14 cellular contexts compared by ENCODE assay signal in the genomic region with DNA sequence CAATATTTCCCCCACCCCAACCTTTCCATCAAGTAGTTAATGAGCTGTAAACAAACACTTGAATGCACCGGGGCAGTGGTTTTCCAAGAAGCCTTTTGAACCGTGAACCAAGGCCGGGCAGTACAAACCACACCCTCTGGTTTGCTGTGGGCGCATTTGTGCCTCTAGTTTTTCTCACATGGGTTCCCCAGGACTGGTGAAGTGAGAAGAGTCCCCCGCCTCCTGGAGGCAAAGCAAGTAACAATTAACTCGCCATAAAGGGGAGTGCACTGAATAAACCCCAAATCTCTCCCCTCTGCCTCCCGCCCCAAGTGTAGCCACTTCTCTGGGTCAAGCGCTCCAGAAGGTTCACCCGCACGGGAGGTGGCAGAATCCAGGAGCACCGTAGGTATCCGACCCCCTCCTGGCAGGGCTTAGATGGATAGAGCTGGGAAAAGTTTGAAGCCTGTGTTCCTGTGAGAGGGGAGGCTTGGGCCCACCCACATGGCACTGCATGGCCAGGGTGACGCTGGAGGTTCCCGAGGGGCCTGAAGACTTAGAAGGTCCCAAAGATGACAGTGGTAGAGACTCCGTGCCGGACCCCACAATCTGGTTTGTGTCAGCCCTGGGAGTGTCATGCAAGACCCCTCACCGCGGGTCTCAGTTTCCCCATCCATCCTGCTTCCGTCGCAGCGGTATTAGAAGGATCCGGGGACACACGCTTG.
DNase-seq lines count a peak whose midpoint lies in the region; ATAC-seq and TF ChIP-seq lines count a peak whose summit lies in the region.
"Had no signal": no experiment of that assay in that cellular context is flagged by ENCODE, and none has a peak within 500 bp of the region (broad histone marks: within the 10 kb centered on the region; RNA-seq: fewer than 3 reads in every experiment).

No MANE protein-coding gene starts in this region.

- H3K79me2 ChIP-seq in ACC112 (ENCODE audit: control insufficient read depth, insufficient read depth, low read length, unreplicated experiment) (no peaks in the 10 kb centered on the region), neural progenitor cell (ENCODE audit: low read depth) (no peaks in the 10 kb centered on the region)

- peaks cover 7% of the 10 kb centered on the region for H3F3A ChIP-seq in neural progenitor cell (ENCODE audit: low read depth)

- no peak for DNase-seq in CD8-positive, alpha-beta T cell
- no peak for DNase-seq in chondrocyte (ENCODE audit: low spot score)
- no peak for DNase-seq in neural progenitor cell (ENCODE audit: low spot score)
- DNase-seq in A673 (ENCODE audit: low spot score) = no peak
- no peak for DNase-seq in HCEC 1CT

- H3K27me3 Mint-ChIP-seq in CD8-positive, alpha-beta T cell (ENCODE audit: low read depth) = peaks cover 11% of the 10 kb centered on the region
- H3K27me3 Mint-ChIP-seq in chondrocyte (ENCODE audit: low read depth) = peaks cover 44% of the 10 kb centered on the region
- peaks cover 14% of the 10 kb centered on the region for H3K27me3 Mint-ChIP-seq in neural progenitor cell (ENCODE audit: insufficient read depth, low read depth)

- no TSS peak for BruUV-seq in A673 (replicated peaks; lab: Mats Ljungman, UMichigan)

- H3K9me3 ChIP-seq in CD8-positive, alpha-beta T cell (ENCODE audit: low read length) = no peaks in the 10 kb centered on the region
- no peaks in the 10 kb centered on the region for H3K9me3 ChIP-seq in neural progenitor cell (ENCODE audit: low read depth)
- H3K9me3 ChIP-seq in A673 (ENCODE audit: low read depth, low read length, poor library complexity, severe bottlenecking) = no peaks in the 10 kb centered on the region
- H3K9me3 ChIP-seq: right lobe of liver had no signal

- no peaks in the 10 kb centered on the region for H3K4me1 Mint-ChIP-seq in CD8-positive, alpha-beta T cell (ENCODE audit: low read depth)
- H3K4me1 Mint-ChIP-seq in chondrocyte (ENCODE audit: low read depth) (no peaks in the 10 kb centered on the region), neural progenitor cell (no peaks in the 10 kb centered on the region)

- no peaks in the 10 kb centered on the region for H4K20me1 ChIP-seq in neural progenitor cell (ENCODE audit: low read depth)

- H3K27me3 ChIP-seq in ACC112 (ENCODE audit: insufficient read depth, low read length) (peaks cover 36% of the 10 kb centered on the region), neural progenitor cell (peaks cover 8% of the 10 kb centered on the region), A673 (replicated peaks; ENCODE audit: insufficient read depth, low read depth, low read length, poor library complexity) (peaks cover 10% of the 10 kb centered on the region)
- no peaks in the 10 kb centered on the region for H3K27me3 ChIP-seq in CD8-positive, alpha-beta T cell (ENCODE audit: insufficient read depth, low read length)

- H3K4me3 ChIP-seq in ACC112 (ENCODE audit: low read depth, low read length) (peak overlapping the region; percentile 78; the same call in 1 of the 2 replicates), neural progenitor cell (no peak overlapping the region), A673 (ENCODE audit: low read depth, low read length, poor library complexity, severe bottlenecking) (no peak overlapping the region)
- peak overlapping the region; percentile 21 for H3K4me3 ChIP-seq in CD8-positive, alpha-beta T cell (ENCODE audit: low read depth, low read length)
- H3K4me3 ChIP-seq: lung had no signal

- intact Hi-C loops in CD8-positive, alpha-beta T cell (cut with DNase I, micrococcal nuclease) = loop anchor here in 1 of 2 experiments (2.0 kb wide), 2 partner anchors 533 to 697 kb away; no protein-coding TSS in a partner anchor
- intact Hi-C loops in A673 (cut with micrococcal nuclease; ENCODE audit: unreplicated experiment) = loop anchor here (2.0 to 5.0 kb wide), 2 partner anchors 151 to 646 kb away; no protein-coding TSS in a partner anchor

- ATAC-seq in CD8-positive, alpha-beta T cell = no peak
- ATAC-seq in HG02852 (IDR thresholded peaks at IDR 0.05; ENCODE audit: unreplicated experiment) = no peak
- no peak for ATAC-seq in HG02623 (IDR thresholded peaks at IDR 0.05; ENCODE audit: unreplicated experiment)

- H3K4me2 ChIP-seq in neural progenitor cell = peak overlapping the region; percentile 71

- no peak overlapping the region for H3K27ac Mint-ChIP-seq in CD8-positive, alpha-beta T cell
- H3K27ac Mint-ChIP-seq in chondrocyte (ENCODE audit: unreplicated experiment) (no peak overlapping the region), neural progenitor cell (no peak overlapping the region)
- H3K27ac Mint-ChIP-seq: activated T-helper 2 cell treated with anti-CD3 and anti-CD28 coated beads, Interferon-gamma antibody, Interleukin-2, Interleukin-4, amounts not matched to agents 10 μg/mL and 5 μg/mL and 100 μg/mL, durations not matched to agents 14 hours and 24 hours and 36 hours; natural killer cell treated with Interleukin-12 subunit alpha and Interleukin-12 subunit beta and Interleukin-15 and Interleukin-18, amount 100 ng/mL, for 72 hours; T-cell had no signal

- CTCF ChIA-PET in CD8-positive, alpha-beta T cell (lab: Charles Lee) = interaction anchor here (0.6 to 2.1 kb wide), 27 partner anchors 9 to 700 kb away, joined by 3 to 8 read pairs (median 3); no protein-coding TSS in a partner anchor
- CTCF ChIA-PET in A673 (lab: Charles Lee) = interaction anchor here (0.5 to 1.3 kb wide), 4 partner anchors 114 to 697 kb away, joined by 3 to 11 read pairs (median 4); no protein-coding TSS in a partner anchor

- no peaks in the 10 kb centered on the region for H3K4me1 ChIP-seq in ACC112 (ENCODE audit: control insufficient read depth, insufficient read depth, low read length, unreplicated experiment)
- no peaks in the 10 kb centered on the region for H3K4me1 ChIP-seq in CD8-positive, alpha-beta T cell (ENCODE audit: insufficient read depth, low read length)
- H3K4me1 ChIP-seq in neural progenitor cell = no peaks in the 10 kb centered on the region
- no peaks in the 10 kb centered on the region for H3K4me1 ChIP-seq in A673 (ENCODE audit: insufficient read depth, low read length, poor library complexity, severe bottlenecking)

- no peak for TF ChIP-seq CTCF in CD8-positive, alpha-beta T cell (IDR thresholded peaks at IDR 0.05)
- TF ChIP-seq CTCF in chondrocyte (IDR thresholded peaks at IDR 0.05) = no peak
- TF ChIP-seq CTCF in neural progenitor cell (IDR thresholded peaks at IDR 0.05) = no peak
- TF ChIP-seq CTCF in A673 (conservative IDR thresholded peaks at IDR 0.05; ENCODE audit: low read depth, low read length) = no peak

- H3K4me3 Mint-ChIP-seq in CD8-positive, alpha-beta T cell = no peak overlapping the region
- peak overlapping the region; percentile 57 for H3K4me3 Mint-ChIP-seq in chondrocyte (ENCODE audit: unreplicated experiment)
- H3K4me3 Mint-ChIP-seq in neural progenitor cell = peak overlapping the region; percentile 57
- H3K4me3 Mint-ChIP-seq: natural killer cell treated with Interleukin-12 subunit alpha and Interleukin-12 subunit beta and Interleukin-15 and Interleukin-18, amount 100 ng/mL, for 72 hours had no signal

- no peaks in the 10 kb centered on the region for H3K36me3 Mint-ChIP-seq in CD8-positive, alpha-beta T cell
- no peaks in the 10 kb centered on the region for H3K36me3 Mint-ChIP-seq in chondrocyte (ENCODE audit: low read depth)
- no peaks in the 10 kb centered on the region for H3K36me3 Mint-ChIP-seq in neural progenitor cell
- H3K36me3 Mint-ChIP-seq: natural killer cell treated with Interleukin-12 subunit alpha and Interleukin-12 subunit beta and Interleukin-15 and Interleukin-18, amount 100 ng/mL, for 72 hours; T-cell had no signal

- H3K9ac ChIP-seq in neural progenitor cell = no peak overlapping the region

- H3K9me3 Mint-ChIP-seq in CD8-positive, alpha-beta T cell = no peaks in the 10 kb centered on the region
- H3K9me3 Mint-ChIP-seq in chondrocyte (ENCODE audit: low read depth) (no peaks in the 10 kb centered on the region), neural progenitor cell (no peaks in the 10 kb centered on the region)
- H3K9me3 Mint-ChIP-seq: activated T-helper 2 cell treated with anti-CD3 and anti-CD28 coated beads, Interferon-gamma antibody, Interleukin-2, Interleukin-4, amounts not matched to agents 10 μg/mL and 5 μg/mL and 100 μg/mL, durations not matched to agents 14 hours and 24 hours and 36 hours; natural killer cell treated with Interleukin-12 subunit alpha and Interleukin-12 subunit beta and Interleukin-15 and Interleukin-18, amount 100 ng/mL, for 72 hours; T-cell had no signal

- H3K27ac ChIP-seq in ACC112 (ENCODE audit: low read depth, low read length) (no peak overlapping the region), neural progenitor cell (no peak overlapping the region), A673 (ENCODE audit: low read depth, low read length, poor library complexity, severe bottlenecking) (no peak overlapping the region)
- H3K27ac ChIP-seq in CD8-positive, alpha-beta T cell (ENCODE audit: low read depth, low read length) = no peak overlapping the region
- H3K27ac ChIP-seq: coronary artery, right lobe of liver had no signal

- H3K36me3 ChIP-seq in ACC112 (ENCODE audit: insufficient read depth, low read length) (no peaks in the 10 kb centered on the region), neural progenitor cell (no peaks in the 10 kb centered on the region), A673 (ENCODE audit: insufficient read depth, low read length, poor library complexity, severe bottlenecking) (no peaks in the 10 kb centered on the region)
- no peaks in the 10 kb centered on the region for H3K36me3 ChIP-seq in CD8-positive, alpha-beta T cell (ENCODE audit: insufficient read depth, low read length)
- H3K36me3 ChIP-seq: right lobe of liver had no signal

- H2AFZ ChIP-seq in ACC112 (ENCODE audit: low read length, unreplicated experiment) = peak overlapping the region; percentile 63
- no peak overlapping the region for H2AFZ ChIP-seq in neural progenitor cell (replicated peaks)

- POLR2A ChIA-PET in CD8-positive, alpha-beta T cell (lab: Charles Lee) = no interaction called here
- POLR2A ChIA-PET in A673 (lab: Charles Lee; ENCODE audit: low non-redundant PET) = no interaction called here

Comparison
In these comparisons a context has a peak if more than half of its experiments do, and no peak if none do; other contexts are left out.
1. H3K4me3 ChIP-seq: peak in ACC112 (single experiment) and CD8-positive, alpha-beta T cell (single experiment); none in neural progenitor cell (single experiment) and A673 (single experiment).